ENCODE assay signal across 2 cellular contexts in the genomic region with DNA sequence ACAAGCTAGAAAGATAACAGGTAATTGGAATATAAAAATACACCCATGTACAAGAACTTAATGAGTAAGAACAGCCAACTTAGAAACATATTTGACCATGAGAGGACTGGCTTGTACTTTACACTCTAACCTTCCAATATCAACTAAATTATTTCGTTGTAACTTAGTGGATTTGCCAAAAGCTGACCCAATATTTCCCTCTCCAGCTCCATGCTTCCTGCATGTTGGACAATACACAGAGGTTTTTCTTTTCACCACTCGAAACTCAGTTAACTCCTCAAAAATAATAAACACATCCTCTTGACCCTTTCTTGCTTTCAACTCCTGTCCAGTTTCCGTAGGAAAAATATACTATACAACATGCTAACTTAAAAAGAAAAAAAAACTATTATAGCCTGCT.
TF ChIP-seq lines count a peak whose summit lies in the region.

No MANE protein-coding gene starts in this region.

TF ChIP-seq in liver, 16 proteins besides CTCF, POLR2A, EP300 and RAD21:
- TF ChIP-seq, protein P1, sequence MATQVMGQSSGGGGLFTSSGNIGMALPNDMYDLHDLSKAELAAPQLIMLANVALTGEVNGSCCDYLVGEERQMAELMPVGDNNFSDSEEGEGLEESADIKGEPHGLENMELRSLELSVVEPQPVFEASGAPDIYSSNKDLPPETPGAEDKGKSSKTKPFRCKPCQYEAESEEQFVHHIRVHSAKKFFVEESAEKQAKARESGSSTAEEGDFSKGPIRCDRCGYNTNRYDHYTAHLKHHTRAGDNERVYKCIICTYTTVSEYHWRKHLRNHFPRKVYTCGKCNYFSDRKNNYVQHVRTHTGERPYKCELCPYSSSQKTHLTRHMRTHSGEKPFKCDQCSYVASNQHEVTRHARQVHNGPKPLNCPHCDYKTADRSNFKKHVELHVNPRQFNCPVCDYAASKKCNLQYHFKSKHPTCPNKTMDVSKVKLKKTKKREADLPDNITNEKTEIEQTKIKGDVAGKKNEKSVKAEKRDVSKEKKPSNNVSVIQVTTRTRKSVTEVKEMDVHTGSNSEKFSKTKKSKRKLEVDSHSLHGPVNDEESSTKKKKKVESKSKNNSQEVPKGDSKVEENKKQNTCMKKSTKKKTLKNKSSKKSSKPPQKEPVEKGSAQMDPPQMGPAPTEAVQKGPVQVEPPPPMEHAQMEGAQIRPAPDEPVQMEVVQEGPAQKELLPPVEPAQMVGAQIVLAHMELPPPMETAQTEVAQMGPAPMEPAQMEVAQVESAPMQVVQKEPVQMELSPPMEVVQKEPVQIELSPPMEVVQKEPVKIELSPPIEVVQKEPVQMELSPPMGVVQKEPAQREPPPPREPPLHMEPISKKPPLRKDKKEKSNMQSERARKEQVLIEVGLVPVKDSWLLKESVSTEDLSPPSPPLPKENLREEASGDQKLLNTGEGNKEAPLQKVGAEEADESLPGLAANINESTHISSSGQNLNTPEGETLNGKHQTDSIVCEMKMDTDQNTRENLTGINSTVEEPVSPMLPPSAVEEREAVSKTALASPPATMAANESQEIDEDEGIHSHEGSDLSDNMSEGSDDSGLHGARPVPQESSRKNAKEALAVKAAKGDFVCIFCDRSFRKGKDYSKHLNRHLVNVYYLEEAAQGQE (IDR thresholded peaks at IDR 0.05), result no peak
- TF ChIP-seq, protein P2, sequence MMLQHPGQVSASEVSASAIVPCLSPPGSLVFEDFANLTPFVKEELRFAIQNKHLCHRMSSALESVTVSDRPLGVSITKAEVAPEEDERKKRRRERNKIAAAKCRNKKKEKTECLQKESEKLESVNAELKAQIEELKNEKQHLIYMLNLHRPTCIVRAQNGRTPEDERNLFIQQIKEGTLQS (IDR thresholded peaks at IDR 0.05), result peak; percentile 18
- TF ChIP-seq JUND (IDR thresholded peaks at IDR 0.05) (peak in 1 of 2 donors; percentile 52), EGR1 (IDR thresholded peaks at IDR 0.05; ENCODE audit: low read depth in 2 of 2) (peak in 1 of 2 donors; percentile 18), NR2F2 (IDR thresholded peaks at IDR 0.05) (no peak), HNF4A (conservative IDR thresholded peaks at IDR 0.05) (peak; percentile 76 to 78), SP1 (IDR thresholded peaks at IDR 0.05) (peak; percentile 53), RXRA (IDR thresholded peaks at IDR 0.05) (peak in 1 of 2 donors; percentile 36), YY1 (IDR thresholded peaks at IDR 0.05) (peak; percentile 43), HNF4G (IDR thresholded peaks at IDR 0.05) (no peak)
TF ChIP-seq in liver: peak in this region for 7.

TF ChIP-seq in HepG2, 621 proteins besides CTCF, POLR2A, EP300 and RAD21 (continued from another document):
- TF ChIP-seq, protein P3, sequence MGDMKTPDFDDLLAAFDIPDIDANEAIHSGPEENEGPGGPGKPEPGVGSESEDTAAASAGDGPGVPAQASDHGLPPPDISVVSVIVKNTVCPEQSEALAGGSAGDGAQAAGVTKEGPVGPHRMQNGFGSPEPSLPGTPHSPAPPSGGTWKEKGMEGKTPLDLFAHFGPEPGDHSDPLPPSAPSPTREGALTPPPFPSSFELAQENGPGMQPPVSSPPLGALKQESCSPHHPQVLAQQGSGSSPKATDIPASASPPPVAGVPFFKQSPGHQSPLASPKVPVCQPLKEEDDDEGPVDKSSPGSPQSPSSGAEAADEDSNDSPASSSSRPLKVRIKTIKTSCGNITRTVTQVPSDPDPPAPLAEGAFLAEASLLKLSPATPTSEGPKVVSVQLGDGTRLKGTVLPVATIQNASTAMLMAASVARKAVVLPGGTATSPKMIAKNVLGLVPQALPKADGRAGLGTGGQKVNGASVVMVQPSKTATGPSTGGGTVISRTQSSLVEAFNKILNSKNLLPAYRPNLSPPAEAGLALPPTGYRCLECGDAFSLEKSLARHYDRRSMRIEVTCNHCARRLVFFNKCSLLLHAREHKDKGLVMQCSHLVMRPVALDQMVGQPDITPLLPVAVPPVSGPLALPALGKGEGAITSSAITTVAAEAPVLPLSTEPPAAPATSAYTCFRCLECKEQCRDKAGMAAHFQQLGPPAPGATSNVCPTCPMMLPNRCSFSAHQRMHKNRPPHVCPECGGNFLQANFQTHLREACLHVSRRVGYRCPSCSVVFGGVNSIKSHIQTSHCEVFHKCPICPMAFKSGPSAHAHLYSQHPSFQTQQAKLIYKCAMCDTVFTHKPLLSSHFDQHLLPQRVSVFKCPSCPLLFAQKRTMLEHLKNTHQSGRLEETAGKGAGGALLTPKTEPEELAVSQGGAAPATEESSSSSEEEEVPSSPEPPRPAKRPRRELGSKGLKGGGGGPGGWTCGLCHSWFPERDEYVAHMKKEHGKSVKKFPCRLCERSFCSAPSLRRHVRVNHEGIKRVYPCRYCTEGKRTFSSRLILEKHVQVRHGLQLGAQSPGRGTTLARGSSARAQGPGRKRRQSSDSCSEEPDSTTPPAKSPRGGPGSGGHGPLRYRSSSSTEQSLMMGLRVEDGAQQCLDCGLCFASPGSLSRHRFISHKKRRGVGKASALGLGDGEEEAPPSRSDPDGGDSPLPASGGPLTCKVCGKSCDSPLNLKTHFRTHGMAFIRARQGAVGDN (CRISPR knock-in tag; IDR thresholded peaks at IDR 0.05), result no peak
- TF ChIP-seq ZNF724P (CRISPR knock-in tag; IDR thresholded peaks at IDR 0.05; ENCODE audit: borderline replicate concordance) (no peak), BHLHE40 (IDR thresholded peaks at IDR 0.05; ENCODE audit: low read length) (no peak)
TF ChIP-seq in HepG2: peak in this region for 0.
